Comparison of ENCODE assay signal across 8 cellular contexts in the genomic region with DNA sequence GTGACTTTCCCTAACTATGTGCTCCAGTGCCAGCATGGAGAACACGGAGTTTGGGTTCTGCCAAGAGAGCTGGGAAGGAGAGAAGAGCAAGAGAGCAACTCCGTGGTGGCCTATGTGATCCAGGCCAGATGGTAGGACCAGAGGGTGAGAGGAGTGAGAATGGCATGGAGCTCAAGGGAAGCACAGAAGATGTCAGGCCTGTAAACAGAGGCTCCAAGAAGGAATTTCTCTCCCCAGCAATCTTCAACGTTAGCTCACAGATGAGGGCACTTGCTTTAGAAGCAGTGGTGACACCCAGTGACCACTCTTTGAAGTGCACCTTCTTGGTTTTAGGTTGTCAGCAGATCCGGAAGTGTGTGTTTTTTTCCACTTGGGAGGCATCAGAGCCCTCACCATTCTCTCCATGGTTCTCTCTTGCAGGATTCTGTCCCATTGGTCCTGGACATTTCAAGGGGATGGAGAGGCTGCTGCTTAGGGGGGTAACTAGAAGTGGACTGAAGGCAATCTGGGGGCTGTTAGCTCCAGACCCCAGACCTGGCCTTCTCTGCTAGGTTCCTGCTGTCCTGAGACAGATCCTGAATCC. TPM values are rescaled to one million over a fixed set of nuclear protein-coding genes. Genes with fewer than 3 reads are reported as not detected.
DNase-seq lines count a peak whose midpoint lies in the region; ATAC-seq, FAIRE-seq and TF ChIP-seq lines count a peak whose summit lies in the region.

No MANE protein-coding gene starts in this region.

- H3K4me1 Mint-ChIP-seq in HFFc6 (ENCODE audit: low read depth) = peaks cover 15% of the 10 kb centered on the region
- peaks cover 14% of the 10 kb centered on the region for H3K4me1 Mint-ChIP-seq in activated CD4-positive, alpha-beta T cell treated with anti-CD3 and anti-CD28 coated beads, Interleukin-2, amount 10 ng/mL, durations not matched to agents 7 days and 5 days
- H3K4me1 Mint-ChIP-seq in memory B cell = peaks cover 3% of the 10 kb centered on the region

- no peak overlapping the region; the same call in 1 of the 2 replicates for H3K27ac Mint-ChIP-seq in HFFc6
- no peak overlapping the region for H3K27ac Mint-ChIP-seq in activated CD4-positive, alpha-beta T cell treated with anti-CD3 and anti-CD28 coated beads, Interleukin-2, amount 10 ng/mL, durations not matched to agents 7 days and 5 days
- no peak overlapping the region for H3K27ac Mint-ChIP-seq in memory B cell

- TF ChIP-seq CTCF in HFFc6 (IDR thresholded peaks at IDR 0.05) = peak; percentile 86

- H3K9me3 Mint-ChIP-seq in HFFc6 (no peaks in the 10 kb centered on the region), memory B cell (peaks cover 2% of the 10 kb centered on the region)
- H3K9me3 Mint-ChIP-seq in activated CD4-positive, alpha-beta T cell treated with anti-CD3 and anti-CD28 coated beads, Interleukin-2, amount 10 ng/mL, durations not matched to agents 7 days and 5 days = no peaks in the 10 kb centered on the region

- DNase-seq in DMS53 (lab: John Stamatoyannopoulos, UW) (peak; percentile 84), HFFc6 (peak; percentile 88), NCI-H460 (ENCODE audit: extremely low read depth, low read depth) (peak; percentile 54), memory B cell (ENCODE audit: low spot score in 2 of 2) (peak; percentile 60 to 61)
- DNase-seq in activated CD4-positive, alpha-beta T cell treated with anti-CD3 and anti-CD28 coated beads, Interleukin-2, amount 10 ng/mL, durations not matched to agents 7 days and 5 days = peak; percentile 60
- peak; percentile 78 for DNase-seq in stimulated activated CD8-positive, alpha-beta memory T cell treated with anti-CD3 and anti-CD28 coated beads, Interleukin-4, amount 100 ng/mL, for 48 hours

- H3K36me3 Mint-ChIP-seq in HFFc6 (ENCODE audit: low read depth) (no peaks in the 10 kb centered on the region), memory B cell (no peaks in the 10 kb centered on the region)
- H3K36me3 Mint-ChIP-seq in activated CD4-positive, alpha-beta T cell treated with anti-CD3 and anti-CD28 coated beads, Interleukin-2, amount 10 ng/mL, durations not matched to agents 7 days and 5 days (ENCODE audit: low read depth) = no peaks in the 10 kb centered on the region

- CTCF ChIA-PET in activated CD4-positive, alpha-beta T cell treated with anti-CD3 and anti-CD28 coated beads, Interleukin-2, amount 10 ng/mL, durations not matched to agents 7 days and 5 days (lab: Charles Lee) = interaction anchor here (0.6 to 1.6 kb wide), 9 partner anchors 9 to 130 kb away, joined by 3 to 12 read pairs (median 3); partner anchors contain the start of gene MYO1D

- FAIRE-seq in endometrium (lab: Jason Lieb, UNC) = peak; percentile 64

- peaks cover 2% of the 10 kb centered on the region; the same call in 1 of the 2 replicates for H3K27me3 Mint-ChIP-seq in HFFc6 (ENCODE audit: insufficient read depth)
- peaks cover 26% of the 10 kb centered on the region for H3K27me3 Mint-ChIP-seq in activated CD4-positive, alpha-beta T cell treated with anti-CD3 and anti-CD28 coated beads, Interleukin-2, amount 10 ng/mL, durations not matched to agents 7 days and 5 days
- peaks cover 2% of the 10 kb centered on the region for H3K27me3 Mint-ChIP-seq in memory B cell

- H3K4me3 Mint-ChIP-seq in HFFc6 (no peak overlapping the region), memory B cell (no peak overlapping the region)
- H3K4me3 Mint-ChIP-seq in activated CD4-positive, alpha-beta T cell treated with anti-CD3 and anti-CD28 coated beads, Interleukin-2, amount 10 ng/mL, durations not matched to agents 7 days and 5 days = no peak overlapping the region

- POLR2A ChIA-PET in activated CD4-positive, alpha-beta T cell treated with anti-CD3 and anti-CD28 coated beads, Interleukin-2, amount 10 ng/mL, durations not matched to agents 7 days and 5 days (lab: Charles Lee) = no interaction called here

- ATAC-seq in memory B cell (ENCODE audit: low read depth) (peak; percentile 83), GM21825 (IDR thresholded peaks at IDR 0.05; ENCODE audit: unreplicated experiment) (no peak)

RNA-seq across cellular contexts. Expression of gene TMEM98, which starts 18.1 kb away (rescaled TPM):
- total RNA-seq in HFFc6 (2021; fragmentation: NEBNext Ultra II Directional; extraction: Animal tissue kit (Norgen Biotek cat#: 25700)) = 10 to 100 TPM; 34.4 to 66.9 (median 38.5) TPM
- total RNA-seq in NCI-H460 (2014; rRNA removed; shearing (Covaris generic)) = 7.0 and 8.8 TPM in 2 replicates
- polyA plus RNA-seq in NCI-H460 (2014; cell fraction: nucleus; rRNA removed) = 4.8 and 19.2 TPM in 2 replicates
- under 1 TPM; 0.17 to 0.58 TPM for total RNA-seq in activated CD4-positive, alpha-beta T cell treated with anti-CD3 and anti-CD28 coated beads, Interleukin-2, amount 10 ng/mL, durations not matched to agents 7 days and 5 days

RNA-seq across cellular contexts. Expression of gene MYO1D, which starts 33.0 kb away (rescaled TPM):
- 10 to 100 TPM in 2 of 6 experiments, 1 to 10 TPM in 4; 3.8 to 28.8 (median 4.8) TPM for total RNA-seq in HFFc6 (2021; fragmentation: NEBNext Ultra II Directional; extraction: Animal tissue kit (Norgen Biotek cat#: 25700))
- 4.7 and 5.0 TPM in 2 replicates for total RNA-seq in NCI-H460 (2014; rRNA removed; shearing (Covaris generic))
- 1.6 and 2.2 TPM in 2 replicates for polyA plus RNA-seq in NCI-H460 (2014; cell fraction: nucleus; rRNA removed)
- 1 to 10 TPM; 2.0 to 2.2 TPM for total RNA-seq in activated CD4-positive, alpha-beta T cell treated with anti-CD3 and anti-CD28 coated beads, Interleukin-2, amount 10 ng/mL, durations not matched to agents 7 days and 5 days
